Comparison of ENCODE assay signal across 7 cellular contexts in the genomic region with DNA sequence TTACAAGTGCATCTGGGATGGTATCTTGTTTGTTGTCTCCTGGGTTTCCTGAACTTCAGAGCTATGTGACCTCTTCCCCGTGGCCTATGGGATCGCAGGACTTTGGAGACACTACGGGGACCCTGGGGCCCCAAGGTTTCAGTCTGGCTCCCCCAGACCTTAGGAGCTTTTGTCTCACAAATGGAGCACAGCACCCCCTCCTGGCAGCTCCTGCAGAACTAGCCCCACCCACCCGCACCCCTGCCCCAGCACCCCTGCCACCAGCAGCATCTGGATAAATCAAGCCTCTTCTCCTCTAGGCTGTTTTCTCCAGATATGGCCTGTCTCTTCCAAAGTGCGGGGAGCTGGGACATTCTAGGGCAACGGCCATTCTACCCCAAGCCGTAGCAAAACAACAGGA. TPM values are rescaled to one million over a fixed set of nuclear protein-coding genes. Genes with fewer than 3 reads are reported as not detected.
DNase-seq lines count a peak whose midpoint lies in the region; ATAC-seq, FAIRE-seq and TF ChIP-seq lines count a peak whose summit lies in the region.

No MANE protein-coding gene starts in this region.

- TF ChIP-seq CTCF in GM20000 (IDR thresholded peaks at IDR 0.05; ENCODE audit: extremely low read depth, missing control alignments) = no peak

- intact Hi-C loops in posterior vena cava (cut with DNase I) = no loop called here

- ATAC-seq in HG03175 (IDR thresholded peaks at IDR 0.05; ENCODE audit: unreplicated experiment) = no peak

- no peak for TF ChIP-seq POLR2A in H54 (IDR thresholded peaks at IDR 0.05; ENCODE audit: low read depth, low read length)

- DNase-seq in GM20000 (ENCODE audit: low spot score) = peak; percentile 70
- peak; percentile 21 for DNase-seq in T-helper 22 cell (ENCODE audit: low read depth)
- peak; percentile 48 for DNase-seq in central memory CD4-positive, alpha-beta T cell
- peak; percentile 65 to 67 for DNase-seq in stimulated activated CD4-positive, alpha-beta T cell treated with anti-CD3 and anti-CD28 coated beads, Interleukin-2, amount 100 ng/mL, for 24 hours
- DNase-seq in posterior vena cava (ENCODE audit: low spot score) = no peak
- no peak for DNase-seq in H54 (ENCODE audit: insufficient read length, low spot score)

- no peak for FAIRE-seq in H54 (lab: Jason Lieb, UNC)

RNA-seq across cellular contexts. Expression of a gene that starts 10.4 kb away (rescaled TPM):
- total RNA-seq in posterior vena cava = 1 to 10 TPM in 1 of 2 donors, under 1 TPM in 1; 0.95 to 2.7 TPM

RNA-seq across cellular contexts. Expression of a gene that starts 32.2 kb away (rescaled TPM):
- 10 to 100 TPM; 10.3 to 11.3 TPM for total RNA-seq in posterior vena cava

Comparison
In these comparisons a context has a peak if more than half of its experiments do, and no peak if none do; other contexts are left out.
1. DNase-seq: peak in GM20000 (single experiment), T-helper 22 cell (single experiment), central memory CD4-positive, alpha-beta T cell (single experiment) and stimulated activated CD4-positive, alpha-beta T cell treated with anti-CD3 and anti-CD28 coated beads, Interleukin-2, amount 100 ng/mL, for 24 hours (2 of 2); none in posterior vena cava (single experiment) and H54 (single experiment).